8 cellular contexts compared by ENCODE assay signal in the genomic region with DNA sequence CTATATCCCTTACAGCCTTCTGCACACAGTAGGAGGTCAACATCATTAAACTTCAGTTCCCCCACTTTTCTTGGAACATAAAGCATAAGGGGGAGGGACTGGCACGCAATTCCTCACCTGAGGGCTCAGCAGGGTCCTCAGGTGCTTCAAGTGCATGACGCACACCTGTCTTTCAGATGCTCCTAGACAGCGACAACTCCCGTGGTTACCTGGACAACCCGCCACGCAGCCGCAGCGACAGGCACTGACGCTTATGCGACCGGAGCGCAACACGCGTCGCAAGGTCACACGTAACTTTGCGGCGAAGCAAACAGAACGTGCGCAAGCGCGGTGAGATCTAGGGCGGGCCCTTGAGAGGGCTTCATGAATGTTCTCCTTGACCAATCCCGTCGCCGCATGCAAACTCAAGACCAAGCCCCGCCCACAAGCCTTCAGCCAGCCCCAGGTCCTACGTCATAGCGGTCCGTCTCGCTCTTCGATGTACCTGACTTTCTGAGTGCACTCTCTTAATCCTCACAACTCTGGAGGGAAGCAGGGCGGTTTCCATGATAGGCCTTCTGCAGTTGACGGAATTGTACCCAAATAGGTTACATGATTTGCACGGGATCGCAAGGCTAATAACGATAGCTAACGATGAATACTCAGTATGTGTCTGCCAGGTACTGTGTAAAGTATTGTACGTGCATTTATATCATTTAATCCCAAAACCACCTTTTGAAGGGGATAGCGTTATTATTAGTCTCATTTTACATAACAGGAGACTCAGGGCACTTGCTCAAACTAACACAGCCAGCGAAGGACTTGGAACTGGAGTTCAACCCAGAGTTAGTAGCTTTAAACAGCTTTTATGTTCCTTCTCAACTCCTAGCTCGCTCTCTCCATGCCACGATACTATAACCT. TPM values are rescaled to one million over a fixed set of nuclear protein-coding genes. Genes with fewer than 3 reads are reported as not detected.
DNase-seq lines count a peak whose midpoint lies in the region; ATAC-seq, FAIRE-seq and TF ChIP-seq lines count a peak whose summit lies in the region.

IFT172 (minus strand) TSS at position 246 of the 900 bp plus-strand sequence; CDS start at position 156, 90 bp downstream.

- H3K4me1 Mint-ChIP-seq in activated CD4-positive, alpha-beta memory T cell treated with anti-CD3 and anti-CD28 coated beads for 36 hours (ENCODE audit: low read depth) = peaks cover 31% of the 10 kb centered on the region

- peaks cover 41% of the 10 kb centered on the region for H3K4me1 ChIP-seq in HepG2 (ENCODE audit: insufficient read depth, low read length)

- peak in 15 of 56 donors; percentile 8 to 43 (median 24) for TF ChIP-seq CTCF in dorsolateral prefrontal cortex (IDR thresholded peaks at IDR 0.05 in 54 of 56, conservative IDR thresholded peaks at IDR 0.05 in 2 of 56; ENCODE audit: low read depth in 1 of 56, partially characterized antibody in 56 of 56)
- TF ChIP-seq CTCF in HepG2 (CRISPR knock-in tag; IDR thresholded peaks at IDR 0.05) = no peak

- no peaks in the 10 kb centered on the region for H4K20me1 ChIP-seq in HepG2 (ENCODE audit: insufficient read depth, low read length)

- BruUV-seq in HepG2 (replicated peaks; lab: Mats Ljungman, UMichigan) = TSS peak; percentile 97

- intact Hi-C loops in activated CD4-positive, alpha-beta memory T cell treated with anti-CD3 and anti-CD28 coated beads for 36 hours (cut with micrococcal nuclease) = loop anchor here (1.0 to 2.0 kb wide), 8 partner anchors 61 to 194 kb away; partner anchors contain the start of genes CCDC121, GPN1, GTF3C2 and NRBP1
- intact Hi-C loops in dorsolateral prefrontal cortex (cut with DNase I) (loop anchor here (2.0 to 10.0 kb wide), 5 partner anchors 62 to 139 kb away; partner anchors contain the start of genes CCDC121 (in 2 of the 2), GPN1 (in 2 of the 2), NRBP1 (in 1 of the 2) and ZNF512 (in 1 of the 2)), HepG2 (cut with micrococcal nuclease; ENCODE audit: unreplicated experiment) (loop anchor here (1.0 to 2.0 kb wide), 2 partner anchors 60 to 81 kb away; partner anchors contain the start of gene PPM1G)

- H3K4me3 ChIP-seq in dorsolateral prefrontal cortex = peak within 1 kb of the TSS; percentile 52 to 97 (median 77)
- H3K4me3 ChIP-seq in HepG2 (replicated peaks in 1 of 3; ENCODE audit: insufficient read depth in 1 of 3, low read depth in 2 of 3, low read length in 3 of 3) = peak within 1 kb of the TSS; percentile 69 to 79 (median 78)

- POLR2A ChIA-PET in activated CD4-positive, alpha-beta memory T cell treated with anti-CD3 and anti-CD28 coated beads for 36 hours (lab: Charles Lee) = interaction anchor here (0.8 kb wide), 1 partner anchor 61 kb away, joined by 3 read pairs; the partner anchor contains the start of gene NRBP1
- POLR2A ChIA-PET in HepG2 (lab: Yijun Ruan, JAX) = interaction anchor here (0.9 to 1.1 kb wide), 2 partner anchors 62 to 80 kb away, joined by 3 to 4 read pairs; partner anchors contain the start of genes NRBP1 and PPM1G

- TF ChIP-seq RAD21 in HepG2 (CRISPR knock-in tag; IDR thresholded peaks at IDR 0.05) = no peak; the same call in 1 of the 2 replicates

- no peaks in the 10 kb centered on the region for H3K79me2 ChIP-seq in HepG2 (ENCODE audit: insufficient read depth, low read length)

- H3K27ac Mint-ChIP-seq in activated CD4-positive, alpha-beta memory T cell treated with anti-CD3 and anti-CD28 coated beads for 36 hours = peak within 1 kb of the TSS; percentile 76

- in situ Hi-C loops in HepG2 (cut with HindIII; ENCODE audit: extremely low pct_ligation_motif_present, low pct_unique_long_range_greater_than_20kb) = no loop called here

- H3K27me3 Mint-ChIP-seq in activated CD4-positive, alpha-beta memory T cell treated with anti-CD3 and anti-CD28 coated beads for 36 hours = peaks cover 14% of the 10 kb centered on the region

- no peaks in the 10 kb centered on the region for H3K9me3 ChIP-seq in HepG2 (ENCODE audit: low read length)

- H3K36me3 Mint-ChIP-seq in activated CD4-positive, alpha-beta memory T cell treated with anti-CD3 and anti-CD28 coated beads for 36 hours = peaks cover 3% of the 10 kb centered on the region

- 17% methylated on average over 40 of the region's 43 CpGs for WGBS in HepG2 (ENCODE audit: low lambda C conversion rate)

- peak within 1 kb of the TSS; percentile 88 for H3K4me3 Mint-ChIP-seq in activated CD4-positive, alpha-beta memory T cell treated with anti-CD3 and anti-CD28 coated beads for 36 hours

- ATAC-seq in GM19438 (IDR thresholded peaks at IDR 0.05; ENCODE audit: low read depth, unreplicated experiment) = peak; percentile 98
- ATAC-seq in HG03571 (IDR thresholded peaks at IDR 0.05; ENCODE audit: unreplicated experiment) = peak; percentile 92
- ATAC-seq in HepG2 = peak; percentile 91

- peak; percentile 83 to 87 for TF ChIP-seq POLR2A in HepG2 (IDR thresholded peaks at IDR 0.05; ENCODE audit: insufficient read depth in 1 of 2, low read depth in 2 of 2, low read length in 2 of 2)

- peak; percentile 99 for FAIRE-seq in HepG2 (lab: Jason Lieb, UNC)

- H3K4me2 ChIP-seq in HepG2 (ENCODE audit: low read depth, low read length) = peak within 1 kb of the TSS; percentile 100

- DNase-seq in CD1c-positive myeloid dendritic cell (ENCODE audit: extremely low spot score) = peak; percentile 100
- peak; percentile 100 for DNase-seq in NCI-H82 (lab: John Stamatoyannopoulos, UW)
- peak; percentile 100 for DNase-seq in activated CD4-positive, alpha-beta memory T cell treated with anti-CD3 and anti-CD28 coated beads for 36 hours
- peak; percentile 96 to 99 (median 99) for DNase-seq in dorsolateral prefrontal cortex
- peak; percentile 100 for DNase-seq in HepG2 (ENCODE audit: low spot score)
- peak; percentile 97 to 98 for DNase-seq in stimulated activated CD4-positive, alpha-beta T cell treated with anti-CD3 and anti-CD28 coated beads, Interleukin-2, amount 100 ng/mL, for 48 hours

- H3K36me3 ChIP-seq in HepG2 (replicated peaks in 1 of 2; ENCODE audit: control insufficient read depth in 1 of 2, insufficient read depth in 2 of 2, low read length in 2 of 2) = peaks cover 0 to 4% of the 10 kb centered on the region in 2 experiments; a peak in 2 of 5 replicates

- peak within 1 kb of the TSS; percentile 81 for H2AFZ ChIP-seq in HepG2 (ENCODE audit: low read length)

- TF ChIP-seq EP300 in HepG2 (IDR thresholded peaks at IDR 0.05; ENCODE audit: low read depth in 2 of 2, low read length in 2 of 2) (no peak), HepG2 (CRISPR knock-in tag; IDR thresholded peaks at IDR 0.05; ENCODE audit: borderline replicate concordance) (no peak)

- CTCF ChIA-PET in activated CD4-positive, alpha-beta memory T cell treated with anti-CD3 and anti-CD28 coated beads for 36 hours (lab: Charles Lee) = no interaction called here
- CTCF ChIA-PET in HepG2 (lab: Yijun Ruan, JAX; ENCODE audit: low intra/inter-chr PET ratio, low total read pairs) = no interaction called here

- H3K27ac ChIP-seq in dorsolateral prefrontal cortex (peak within 1 kb of the TSS; percentile 19 to 93 (median 84)), HepG2 (ENCODE audit: extremely low read length, insufficient read depth, low read length) (peak within 1 kb of the TSS; percentile 54)

- H3K9me3 Mint-ChIP-seq in activated CD4-positive, alpha-beta memory T cell treated with anti-CD3 and anti-CD28 coated beads for 36 hours = no peaks in the 10 kb centered on the region

- H3K27me3 ChIP-seq in dorsolateral prefrontal cortex = no peaks in the 10 kb centered on the region
- no peaks in the 10 kb centered on the region; a peak in 1 of 5 replicates for H3K27me3 ChIP-seq in HepG2 (ENCODE audit: control insufficient read depth in 1 of 2, insufficient read depth in 2 of 2, low read length in 2 of 2)

- peak within 1 kb of the TSS; percentile 73 for H3K9ac ChIP-seq in HepG2 (ENCODE audit: insufficient read depth, low read depth, low read length)

TF ChIP-seq in HepG2, 621 proteins besides CTCF, POLR2A, EP300 and RAD21 (continues in another document):
- TF ChIP-seq CHD2 (IDR thresholded peaks at IDR 0.05; ENCODE audit: low read depth, low read length) (peak; percentile 46; the same call in 1 of the 2 replicates), POLR2AphosphoS5 (IDR thresholded peaks at IDR 0.05; ENCODE audit: low read depth, low read length) (peak; percentile 98)

RNA-seq across cellular contexts. Expression of gene IFT172, which starts in this region (rescaled TPM):
- total RNA-seq in activated CD4-positive, alpha-beta memory T cell treated with anti-CD3 and anti-CD28 coated beads for 36 hours = 1 to 10 TPM; 7.7 to 8.2 TPM
- 100 to 1,000 TPM in 46 of 120 experiments, 10 to 100 TPM in 74; 59.8 to 153 (median 94.6) TPM for total RNA-seq in dorsolateral prefrontal cortex
- total RNA-seq in HepG2 (2016; rRNA removed; fragmentation: Illumina TruSeq; extraction: Trizol) = 17.0 and 21.6 TPM in 2 replicates
- total RNA-seq in HepG2 (2016; cell fraction: cytosol; rRNA removed; fragmentation: Illumina TruSeq; extraction: Trizol; ENCODE audit: low read depth) = 5.1 and 5.9 TPM in 2 replicates
- 15.4 and 22.8 TPM in 2 replicates for total RNA-seq in HepG2 (2016; cell fraction: insoluble cytoplasmic fraction; rRNA removed; fragmentation: Illumina TruSeq; extraction: Trizol)
- total RNA-seq in HepG2 (2016; cell fraction: membrane; rRNA removed; fragmentation: Illumina TruSeq; extraction: Trizol) = 4.1 and 7.4 TPM in 2 replicates
- 24.2 and 27.6 TPM in 2 replicates for total RNA-seq in HepG2 (2016; cell fraction: nucleus; rRNA removed; fragmentation: Illumina TruSeq; extraction: Trizol)
- polyA plus RNA-seq in HepG2 (2011; rRNA removed) = 30.7 and 35.7 TPM in 2 replicates
- polyA plus RNA-seq in HepG2 (2011; cell fraction: cytosol; rRNA removed) = 11.2 and 12.0 TPM in 2 replicates
- polyA plus RNA-seq in HepG2 (2011; cell fraction: nucleus; rRNA removed) = 122 and 159 TPM in 2 replicates
- polyA plus RNA-seq in HepG2 (2012) = 21.4 and 26.2 TPM in 2 replicates
- polyA plus RNA-seq in HepG2 (2016; cell fraction: cytosol; fragmentation: Illumina TruSeq; extraction: Trizol; ENCODE audit: low read depth) = 0.88 and 1.3 TPM in 2 replicates
- polyA plus RNA-seq in HepG2 (2016; cell fraction: insoluble cytoplasmic fraction; fragmentation: Illumina TruSeq; extraction: Trizol; ENCODE audit: low read depth) = 8.0 and 8.4 TPM in 2 replicates
- polyA plus RNA-seq in HepG2 (2016; cell fraction: membrane; fragmentation: Illumina TruSeq; extraction: Trizol; ENCODE audit: low read depth) = 2.2 and 2.6 TPM in 2 replicates
- polyA plus RNA-seq in HepG2 (2016; cell fraction: nucleus; fragmentation: Illumina TruSeq; extraction: Trizol; ENCODE audit: insufficient read depth, low read depth) = 41.9 and 42.9 TPM in 2 replicates
- polyA minus RNA-seq in HepG2 (2011; rRNA and poly(A)+ RNA removed; ENCODE audit: low replicate concordance) = 30.2 and 40.9 TPM in 2 replicates
- 8.0 and 9.8 TPM in 2 replicates for polyA minus RNA-seq in HepG2 (2011; cell fraction: cytosol; rRNA and poly(A)+ RNA removed)
- polyA minus RNA-seq in HepG2 (2011; cell fraction: nucleus; rRNA and poly(A)+ RNA removed) = 76.2 and 89.9 TPM in 2 replicates

Comparison
In these comparisons a context has a peak if more than half of its experiments do, and no peak if none do; other contexts are left out.
1. Peak in every context shown above with its lines: DNase-seq, ATAC-seq, H3K4me3 ChIP-seq and H3K27ac ChIP-seq.